Comparison of ENCODE assay signal across 20 cellular contexts in genomic region chr10:62639139-62639538, GRCh38.
DNase-seq lines count a peak whose midpoint lies in the region; ATAC-seq and TF ChIP-seq lines count a peak whose summit lies in the region.
"Had no signal": no experiment of that assay in that cellular context is flagged by ENCODE, and none has a peak within 500 bp of the region (broad histone marks: within the 10 kb centered on the region; RNA-seq: fewer than 3 reads in every experiment).

No MANE protein-coding gene starts in this region.

- ATAC-seq in upper lobe of right lung: no peak
- no peak for ATAC-seq in Right ventricle myocardium inferior
- ATAC-seq in HG02623 (IDR thresholded peaks at IDR 0.05; ENCODE audit: unreplicated experiment): no peak
- ATAC-seq: A549 had no signal

- H3K36me3 Mint-ChIP-seq in activated naive CD8-positive, alpha-beta T cell: peaks cover 3% of the 10 kb centered on the region
- H3K36me3 Mint-ChIP-seq in activated naive CD8-positive, alpha-beta T cell treated with anti-CD3 and anti-CD28 coated beads for 36 hours: no peaks in the 10 kb centered on the region
- no peaks in the 10 kb centered on the region for H3K36me3 Mint-ChIP-seq in glutamatergic neuron (ENCODE audit: unreplicated experiment)

- TF ChIP-seq CTCF in DOHH2 (IDR thresholded peaks at IDR 0.05; ENCODE audit: low read depth, low read length, poor library complexity, severe bottlenecking) (no peak), OCI-LY7 (conservative IDR thresholded peaks at IDR 0.05; ENCODE audit: low read length) (no peak), upper lobe of right lung (IDR thresholded peaks at IDR 0.05) (no peak), glutamatergic neuron (IDR thresholded peaks at IDR 0.05; ENCODE audit: partially characterized antibody, unreplicated experiment) (no peak)

- intact Hi-C loops in OCI-LY7 (cut with micrococcal nuclease; ENCODE audit: unreplicated experiment): loop anchor here (10.0 kb wide), 1 partner anchor 626 kb away; no protein-coding TSS in a partner anchor
- intact Hi-C loops in upper lobe of right lung (cut with DNase I): no loop called here
- intact Hi-C loops in Right ventricle myocardium inferior (cut with DNase I): no loop called here

- H4K20me1 ChIP-seq in DOHH2 (ENCODE audit: control insufficient read depth, insufficient read depth, low read depth, low read length) (no peaks in the 10 kb centered on the region), OCI-LY7 (ENCODE audit: insufficient read depth, low read length) (no peaks in the 10 kb centered on the region)

- H3K27ac ChIP-seq in DOHH2 (ENCODE audit: low read depth, low read length) (peak overlapping the region; percentile 99), OCI-LY7 (ENCODE audit: low read depth, low read length, poor library complexity, severe bottlenecking) (peak overlapping the region; percentile 90), upper lobe of right lung (peak overlapping the region; percentile 84)
- H3K27ac ChIP-seq: A549, RWPE1 had no signal

- no peaks in the 10 kb centered on the region for H3K27me3 Mint-ChIP-seq in activated naive CD8-positive, alpha-beta T cell
- no peaks in the 10 kb centered on the region for H3K27me3 Mint-ChIP-seq in activated naive CD8-positive, alpha-beta T cell treated with anti-CD3 and anti-CD28 coated beads for 36 hours
- no peaks in the 10 kb centered on the region for H3K27me3 Mint-ChIP-seq in glutamatergic neuron (ENCODE audit: unreplicated experiment)

- H3K9me3 Mint-ChIP-seq in activated naive CD8-positive, alpha-beta T cell (ENCODE audit: low read depth): no peaks in the 10 kb centered on the region
- peaks cover under 1% of the 10 kb centered on the region for H3K9me3 Mint-ChIP-seq in activated naive CD8-positive, alpha-beta T cell treated with anti-CD3 and anti-CD28 coated beads for 36 hours
- H3K9me3 Mint-ChIP-seq in glutamatergic neuron (ENCODE audit: unreplicated experiment): no peaks in the 10 kb centered on the region

- CTCF ChIA-PET in OCI-LY7 (lab: Charles Lee; ENCODE audit: unreplicated experiment): interaction anchor here (1.0 to 3.1 kb wide), 2 partner anchors 9 to 12 kb away, joined by 3 to 15 read pairs; no protein-coding TSS in a partner anchor

- H3K36me3 ChIP-seq in DOHH2 (ENCODE audit: control insufficient read depth, low read length): 0 out of 2 replicates have a peak, but pooled peaks cover 5% of the 10 kb centered on the region
- no peaks in the 10 kb centered on the region for H3K36me3 ChIP-seq in OCI-LY7 (ENCODE audit: insufficient read depth, low read length)
- H3K36me3 ChIP-seq in upper lobe of right lung: no peaks in the 10 kb centered on the region

- peak overlapping the region; percentile 46 for H3K27ac Mint-ChIP-seq in activated naive CD8-positive, alpha-beta T cell
- H3K27ac Mint-ChIP-seq in activated naive CD8-positive, alpha-beta T cell treated with anti-CD3 and anti-CD28 coated beads for 36 hours: no peak overlapping the region
- no peak overlapping the region for H3K27ac Mint-ChIP-seq in glutamatergic neuron (ENCODE audit: unreplicated experiment)

- H3K4me3 Mint-ChIP-seq in activated naive CD8-positive, alpha-beta T cell: no peak overlapping the region
- H3K4me3 Mint-ChIP-seq in activated naive CD8-positive, alpha-beta T cell treated with anti-CD3 and anti-CD28 coated beads for 36 hours: no peak overlapping the region
- H3K4me3 Mint-ChIP-seq in glutamatergic neuron (ENCODE audit: unreplicated experiment): no peak overlapping the region

- BruUV-seq in OCI-LY7 (replicated peaks; lab: Mats Ljungman, UMichigan): no TSS peak

- peak overlapping the region; percentile 81; the same call in 1 of the 2 replicates for H2AFZ ChIP-seq in OCI-LY7 (ENCODE audit: low read length)

- peak overlapping the region; percentile 93 for H3K4me2 ChIP-seq in DOHH2 (ENCODE audit: low read length)
- H3K4me2 ChIP-seq in OCI-LY7 (ENCODE audit: low read length): peak overlapping the region; percentile 75; the same call in 1 of the 2 replicates
- H3K4me2 ChIP-seq: A549, SK-N-SH had no signal

- H3K9me2 ChIP-seq in DOHH2 (replicated peaks; ENCODE audit: control insufficient read depth, low read length): no peaks in the 10 kb centered on the region
- no peaks in the 10 kb centered on the region for H3K9me2 ChIP-seq in OCI-LY7 (ENCODE audit: insufficient read depth, low read length)
- H3K9me2 ChIP-seq: SK-N-SH had no signal

- H3F3A ChIP-seq in DOHH2 (ENCODE audit: control insufficient read depth, insufficient read depth): peaks cover 44% of the 10 kb centered on the region

- H3K79me2 ChIP-seq in DOHH2 (ENCODE audit: control insufficient read depth, low read length): no peaks in the 10 kb centered on the region
- H3K79me2 ChIP-seq in OCI-LY7 (ENCODE audit: insufficient read depth, low read depth, low read length): no peaks in the 10 kb centered on the region

- H3K27me3 ChIP-seq in DOHH2 (ENCODE audit: control insufficient read depth, low read length) (no peaks in the 10 kb centered on the region), upper lobe of right lung (no peaks in the 10 kb centered on the region)

- peaks cover 11% of the 10 kb centered on the region for H3K4me1 Mint-ChIP-seq in activated naive CD8-positive, alpha-beta T cell (ENCODE audit: low read depth)
- peaks cover 37% of the 10 kb centered on the region for H3K4me1 Mint-ChIP-seq in activated naive CD8-positive, alpha-beta T cell treated with anti-CD3 and anti-CD28 coated beads for 36 hours
- no peaks in the 10 kb centered on the region for H3K4me1 Mint-ChIP-seq in glutamatergic neuron (ENCODE audit: low read depth, unreplicated experiment)

- H3K4me1 ChIP-seq in DOHH2 (ENCODE audit: control insufficient read depth, low read length): peaks cover 95% of the 10 kb centered on the region
- H3K4me1 ChIP-seq in OCI-LY7 (ENCODE audit: insufficient read depth, low read length, poor library complexity, severe bottlenecking): peaks cover 73% of the 10 kb centered on the region
- H3K4me1 ChIP-seq in upper lobe of right lung: peaks cover 33% of the 10 kb centered on the region
- H3K4me1 ChIP-seq: A549 had no signal

- no peak for DNase-seq in activated naive CD8-positive, alpha-beta T cell treated with anti-CD3 and anti-CD28 coated beads for 36 hours
- DNase-seq in OCI-LY7 (ENCODE audit: low spot score) (no peak), upper lobe of right lung (no peak), glutamatergic neuron (no peak), Right ventricle myocardium inferior (ENCODE audit: missing footprints) (no peak)
- DNase-seq: C1 segment of cervical spinal cord, DMS79, GOT3, HCEC 1CT, KG1, NCI-H1436, NCI-H1930, NCI-H69, SIG-M5, SK-N-SH had no signal

- no peak overlapping the region for H3K4me3 ChIP-seq in DOHH2 (ENCODE audit: low read length)
- H3K4me3 ChIP-seq in OCI-LY7 (ENCODE audit: low read depth, low read length, poor library complexity, severe bottlenecking): no peak overlapping the region
- no peak overlapping the region for H3K4me3 ChIP-seq in upper lobe of right lung
- H3K4me3 ChIP-seq: A549 had no signal

- POLR2A ChIA-PET in OCI-LY7 (lab: Charles Lee): interaction anchor here (0.8 to 4.9 kb wide), 14 partner anchors 11 to 177 kb away, joined by 3 to 80 read pairs (median 4); partner anchors contain the start of genes ADO and EGR2

- H3K9me3 ChIP-seq in DOHH2 (ENCODE audit: control insufficient read depth, insufficient read depth, low read length) (no peaks in the 10 kb centered on the region), OCI-LY7 (ENCODE audit: low read length) (no peaks in the 10 kb centered on the region), upper lobe of right lung (no peaks in the 10 kb centered on the region)
- H3K9me3 ChIP-seq: A549, SK-N-SH had no signal
